1 cellular context compared by ENCODE assay signal in the genomic region with DNA sequence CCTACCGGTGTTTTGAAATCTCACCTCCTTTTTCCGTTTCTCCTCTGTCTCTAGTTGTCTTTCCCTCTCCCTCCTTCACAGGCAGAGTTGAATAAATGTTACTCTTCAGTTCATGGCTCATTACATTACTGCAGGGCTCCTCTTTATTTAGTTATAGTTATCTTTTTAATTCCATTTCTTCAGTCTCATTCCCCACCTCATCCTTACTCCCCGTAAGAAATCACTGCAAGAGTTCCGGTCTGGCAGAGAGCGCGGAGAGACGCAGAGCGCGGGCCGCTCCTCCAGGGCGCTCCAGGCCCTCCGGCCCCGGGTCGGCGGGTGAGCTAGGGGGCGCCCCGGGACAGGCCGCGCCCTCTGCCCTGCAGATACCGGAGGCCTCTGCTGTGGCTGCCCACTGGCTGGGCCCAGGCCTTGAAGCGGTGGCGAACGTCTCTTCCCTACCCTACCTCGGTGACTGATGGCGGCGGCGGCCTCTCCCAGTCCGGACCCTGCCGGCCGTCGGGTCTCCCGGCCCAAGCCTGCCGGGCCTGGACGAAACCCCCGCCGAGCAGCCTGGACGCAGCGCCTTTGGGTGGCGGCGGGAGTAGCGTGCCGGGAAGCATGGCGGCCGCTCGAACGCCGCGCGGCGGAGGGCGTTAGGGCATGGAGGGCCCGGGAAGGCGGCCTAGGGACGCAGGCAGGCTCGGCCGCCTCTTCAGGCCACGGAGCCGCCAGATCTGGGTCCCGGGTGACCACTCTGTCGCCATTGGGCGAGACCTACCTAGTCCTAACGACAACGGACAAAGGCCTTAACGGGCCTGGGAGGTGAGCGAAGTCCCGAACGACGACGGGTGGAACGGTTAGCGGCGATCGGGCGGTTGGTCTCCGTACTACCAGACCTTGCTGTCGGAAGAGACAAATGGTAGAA.
TF ChIP-seq lines count a peak whose summit lies in the region.

No MANE protein-coding gene starts in this region.

TF ChIP-seq in HEK293, 187 proteins besides CTCF, POLR2A, EP300 and RAD21 (continued from another document and continues in another):
- TF ChIP-seq, protein P1, sequence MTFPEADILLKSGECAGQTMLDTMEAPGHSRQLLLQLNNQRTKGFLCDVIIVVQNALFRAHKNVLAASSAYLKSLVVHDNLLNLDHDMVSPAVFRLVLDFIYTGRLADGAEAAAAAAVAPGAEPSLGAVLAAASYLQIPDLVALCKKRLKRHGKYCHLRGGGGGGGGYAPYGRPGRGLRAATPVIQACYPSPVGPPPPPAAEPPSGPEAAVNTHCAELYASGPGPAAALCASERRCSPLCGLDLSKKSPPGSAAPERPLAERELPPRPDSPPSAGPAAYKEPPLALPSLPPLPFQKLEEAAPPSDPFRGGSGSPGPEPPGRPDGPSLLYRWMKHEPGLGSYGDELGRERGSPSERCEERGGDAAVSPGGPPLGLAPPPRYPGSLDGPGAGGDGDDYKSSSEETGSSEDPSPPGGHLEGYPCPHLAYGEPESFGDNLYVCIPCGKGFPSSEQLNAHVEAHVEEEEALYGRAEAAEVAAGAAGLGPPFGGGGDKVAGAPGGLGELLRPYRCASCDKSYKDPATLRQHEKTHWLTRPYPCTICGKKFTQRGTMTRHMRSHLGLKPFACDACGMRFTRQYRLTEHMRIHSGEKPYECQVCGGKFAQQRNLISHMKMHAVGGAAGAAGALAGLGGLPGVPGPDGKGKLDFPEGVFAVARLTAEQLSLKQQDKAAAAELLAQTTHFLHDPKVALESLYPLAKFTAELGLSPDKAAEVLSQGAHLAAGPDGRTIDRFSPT (tag by site-specific recombination; IDR thresholded peaks at IDR 0.05): peak; percentile 69
- peak; percentile 78; the same call in 1 of the 2 replicates for TF ChIP-seq ZNF391 (tag by site-specific recombination; IDR thresholded peaks at IDR 0.05; ENCODE audit: borderline replicate concordance, low read depth)
- TF ChIP-seq, protein P2, sequence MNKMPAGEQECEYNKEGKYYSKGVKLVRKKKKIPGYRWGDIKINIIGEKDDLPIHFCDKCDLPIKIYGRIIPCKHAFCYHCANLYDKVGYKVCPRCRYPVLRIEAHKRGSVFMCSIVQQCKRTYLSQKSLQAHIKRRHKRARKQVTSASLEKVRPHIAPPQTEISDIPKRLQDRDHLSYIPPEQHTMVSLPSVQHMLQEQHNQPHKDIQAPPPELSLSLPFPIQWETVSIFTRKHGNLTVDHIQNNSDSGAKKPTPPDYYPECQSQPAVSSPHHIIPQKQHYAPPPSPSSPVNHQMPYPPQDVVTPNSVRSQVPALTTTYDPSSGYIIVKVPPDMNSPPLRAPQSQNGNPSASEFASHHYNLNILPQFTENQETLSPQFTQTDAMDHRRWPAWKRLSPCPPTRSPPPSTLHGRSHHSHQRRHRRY (tag by site-specific recombination; IDR thresholded peaks at IDR 0.05): no peak
- no peak for TF ChIP-seq ZNF514 (tag by site-specific recombination; IDR thresholded peaks at IDR 0.05)
- TF ChIP-seq ZNF555 (tag by site-specific recombination; conservative IDR thresholded peaks at IDR 0.05): no peak
- TF ChIP-seq ZNF16 (tag by site-specific recombination; IDR thresholded peaks at IDR 0.05; ENCODE audit: low read depth): no peak
- TF ChIP-seq ZFP69B (tag by site-specific recombination; IDR thresholded peaks at IDR 0.05): no peak; the same call in 1 of the 2 replicates
- no peak for TF ChIP-seq ZNF292 (tag by site-specific recombination; IDR thresholded peaks at IDR 0.05; ENCODE audit: borderline replicate concordance, low read depth)
- TF ChIP-seq, protein P3, sequence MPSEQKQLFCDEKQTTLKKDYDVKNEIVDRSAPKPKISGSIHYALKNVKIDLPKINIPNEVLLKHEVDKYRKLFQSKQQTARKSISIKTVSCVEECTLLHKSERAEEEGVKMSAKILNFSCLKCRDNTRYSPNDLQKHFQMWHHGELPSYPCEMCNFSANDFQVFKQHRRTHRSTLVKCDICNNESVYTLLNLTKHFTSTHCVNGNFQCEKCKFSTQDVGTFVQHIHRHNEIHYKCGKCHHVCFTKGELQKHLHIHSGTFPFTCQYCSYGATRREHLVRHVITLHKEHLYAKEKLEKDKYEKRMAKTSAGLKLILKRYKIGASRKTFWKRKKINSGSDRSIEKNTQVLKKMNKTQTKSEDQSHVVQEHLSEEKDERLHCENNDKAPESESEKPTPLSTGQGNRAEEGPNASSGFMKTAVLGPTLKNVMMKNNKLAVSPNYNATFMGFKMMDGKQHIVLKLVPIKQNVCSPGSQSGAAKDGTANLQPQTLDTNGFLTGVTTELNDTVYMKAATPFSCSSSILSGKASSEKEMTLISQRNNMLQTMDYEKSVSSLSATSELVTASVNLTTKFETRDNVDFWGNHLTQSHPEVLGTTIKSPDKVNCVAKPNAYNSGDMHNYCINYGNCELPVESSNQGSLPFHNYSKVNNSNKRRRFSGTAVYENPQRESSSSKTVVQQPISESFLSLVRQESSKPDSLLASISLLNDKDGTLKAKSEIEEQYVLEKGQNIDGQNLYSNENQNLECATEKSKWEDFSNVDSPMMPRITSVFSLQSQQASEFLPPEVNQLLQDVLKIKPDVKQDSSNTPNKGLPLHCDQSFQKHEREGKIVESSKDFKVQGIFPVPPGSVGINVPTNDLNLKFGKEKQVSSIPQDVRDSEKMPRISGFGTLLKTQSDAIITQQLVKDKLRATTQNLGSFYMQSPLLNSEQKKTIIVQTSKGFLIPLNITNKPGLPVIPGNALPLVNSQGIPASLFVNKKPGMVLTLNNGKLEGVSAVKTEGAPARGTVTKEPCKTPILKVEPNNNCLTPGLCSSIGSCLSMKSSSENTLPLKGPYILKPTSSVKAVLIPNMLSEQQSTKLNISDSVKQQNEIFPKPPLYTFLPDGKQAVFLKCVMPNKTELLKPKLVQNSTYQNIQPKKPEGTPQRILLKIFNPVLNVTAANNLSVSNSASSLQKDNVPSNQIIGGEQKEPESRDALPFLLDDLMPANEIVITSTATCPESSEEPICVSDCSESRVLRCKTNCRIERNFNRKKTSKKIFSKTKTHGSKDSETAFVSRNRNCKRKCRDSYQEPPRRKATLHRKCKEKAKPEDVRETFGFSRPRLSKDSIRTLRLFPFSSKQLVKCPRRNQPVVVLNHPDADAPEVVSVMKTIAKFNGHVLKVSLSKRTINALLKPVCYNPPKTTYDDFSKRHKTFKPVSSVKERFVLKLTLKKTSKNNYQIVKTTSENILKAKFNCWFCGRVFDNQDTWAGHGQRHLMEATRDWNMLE (tag by site-specific recombination; conservative IDR thresholded peaks at IDR 0.05; ENCODE audit: low read depth): no peak
- TF ChIP-seq, protein P4, sequence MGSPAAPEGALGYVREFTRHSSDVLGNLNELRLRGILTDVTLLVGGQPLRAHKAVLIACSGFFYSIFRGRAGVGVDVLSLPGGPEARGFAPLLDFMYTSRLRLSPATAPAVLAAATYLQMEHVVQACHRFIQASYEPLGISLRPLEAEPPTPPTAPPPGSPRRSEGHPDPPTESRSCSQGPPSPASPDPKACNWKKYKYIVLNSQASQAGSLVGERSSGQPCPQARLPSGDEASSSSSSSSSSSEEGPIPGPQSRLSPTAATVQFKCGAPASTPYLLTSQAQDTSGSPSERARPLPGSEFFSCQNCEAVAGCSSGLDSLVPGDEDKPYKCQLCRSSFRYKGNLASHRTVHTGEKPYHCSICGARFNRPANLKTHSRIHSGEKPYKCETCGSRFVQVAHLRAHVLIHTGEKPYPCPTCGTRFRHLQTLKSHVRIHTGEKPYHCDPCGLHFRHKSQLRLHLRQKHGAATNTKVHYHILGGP (tag by site-specific recombination; IDR thresholded peaks at IDR 0.05): no peak
- TF ChIP-seq YY2 (tag by site-specific recombination; IDR thresholded peaks at IDR 0.05): peak; percentile 85
- 0 out of 2 replicates have a peak, but pooled peaks have one; percentile 61 for TF ChIP-seq KLF8 (tag by site-specific recombination; IDR thresholded peaks at IDR 0.05)
- TF ChIP-seq ZNF654 (tag by site-specific recombination; IDR thresholded peaks at IDR 0.05; ENCODE audit: low read depth): no peak
- no peak for TF ChIP-seq ZNF138 (tag by site-specific recombination; IDR thresholded peaks at IDR 0.05; ENCODE audit: borderline replicate concordance)
- TF ChIP-seq, protein P5, sequence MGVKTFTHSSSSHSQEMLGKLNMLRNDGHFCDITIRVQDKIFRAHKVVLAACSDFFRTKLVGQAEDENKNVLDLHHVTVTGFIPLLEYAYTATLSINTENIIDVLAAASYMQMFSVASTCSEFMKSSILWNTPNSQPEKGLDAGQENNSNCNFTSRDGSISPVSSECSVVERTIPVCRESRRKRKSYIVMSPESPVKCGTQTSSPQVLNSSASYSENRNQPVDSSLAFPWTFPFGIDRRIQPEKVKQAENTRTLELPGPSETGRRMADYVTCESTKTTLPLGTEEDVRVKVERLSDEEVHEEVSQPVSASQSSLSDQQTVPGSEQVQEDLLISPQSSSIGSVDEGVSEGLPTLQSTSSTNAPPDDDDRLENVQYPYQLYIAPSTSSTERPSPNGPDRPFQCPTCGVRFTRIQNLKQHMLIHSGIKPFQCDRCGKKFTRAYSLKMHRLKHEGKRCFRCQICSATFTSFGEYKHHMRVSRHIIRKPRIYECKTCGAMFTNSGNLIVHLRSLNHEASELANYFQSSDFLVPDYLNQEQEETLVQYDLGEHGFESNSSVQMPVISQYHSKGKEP (tag by site-specific recombination; IDR thresholded peaks at IDR 0.05): no peak
- TF ChIP-seq, protein P6, sequence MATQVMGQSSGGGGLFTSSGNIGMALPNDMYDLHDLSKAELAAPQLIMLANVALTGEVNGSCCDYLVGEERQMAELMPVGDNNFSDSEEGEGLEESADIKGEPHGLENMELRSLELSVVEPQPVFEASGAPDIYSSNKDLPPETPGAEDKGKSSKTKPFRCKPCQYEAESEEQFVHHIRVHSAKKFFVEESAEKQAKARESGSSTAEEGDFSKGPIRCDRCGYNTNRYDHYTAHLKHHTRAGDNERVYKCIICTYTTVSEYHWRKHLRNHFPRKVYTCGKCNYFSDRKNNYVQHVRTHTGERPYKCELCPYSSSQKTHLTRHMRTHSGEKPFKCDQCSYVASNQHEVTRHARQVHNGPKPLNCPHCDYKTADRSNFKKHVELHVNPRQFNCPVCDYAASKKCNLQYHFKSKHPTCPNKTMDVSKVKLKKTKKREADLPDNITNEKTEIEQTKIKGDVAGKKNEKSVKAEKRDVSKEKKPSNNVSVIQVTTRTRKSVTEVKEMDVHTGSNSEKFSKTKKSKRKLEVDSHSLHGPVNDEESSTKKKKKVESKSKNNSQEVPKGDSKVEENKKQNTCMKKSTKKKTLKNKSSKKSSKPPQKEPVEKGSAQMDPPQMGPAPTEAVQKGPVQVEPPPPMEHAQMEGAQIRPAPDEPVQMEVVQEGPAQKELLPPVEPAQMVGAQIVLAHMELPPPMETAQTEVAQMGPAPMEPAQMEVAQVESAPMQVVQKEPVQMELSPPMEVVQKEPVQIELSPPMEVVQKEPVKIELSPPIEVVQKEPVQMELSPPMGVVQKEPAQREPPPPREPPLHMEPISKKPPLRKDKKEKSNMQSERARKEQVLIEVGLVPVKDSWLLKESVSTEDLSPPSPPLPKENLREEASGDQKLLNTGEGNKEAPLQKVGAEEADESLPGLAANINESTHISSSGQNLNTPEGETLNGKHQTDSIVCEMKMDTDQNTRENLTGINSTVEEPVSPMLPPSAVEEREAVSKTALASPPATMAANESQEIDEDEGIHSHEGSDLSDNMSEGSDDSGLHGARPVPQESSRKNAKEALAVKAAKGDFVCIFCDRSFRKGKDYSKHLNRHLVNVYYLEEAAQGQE (tag by site-specific recombination; IDR thresholded peaks at IDR 0.05): no peak
- TF ChIP-seq ZNF2 (tag by site-specific recombination; IDR thresholded peaks at IDR 0.05): peak; percentile 66; the same call in 1 of the 2 replicates
- TF ChIP-seq, protein P7, sequence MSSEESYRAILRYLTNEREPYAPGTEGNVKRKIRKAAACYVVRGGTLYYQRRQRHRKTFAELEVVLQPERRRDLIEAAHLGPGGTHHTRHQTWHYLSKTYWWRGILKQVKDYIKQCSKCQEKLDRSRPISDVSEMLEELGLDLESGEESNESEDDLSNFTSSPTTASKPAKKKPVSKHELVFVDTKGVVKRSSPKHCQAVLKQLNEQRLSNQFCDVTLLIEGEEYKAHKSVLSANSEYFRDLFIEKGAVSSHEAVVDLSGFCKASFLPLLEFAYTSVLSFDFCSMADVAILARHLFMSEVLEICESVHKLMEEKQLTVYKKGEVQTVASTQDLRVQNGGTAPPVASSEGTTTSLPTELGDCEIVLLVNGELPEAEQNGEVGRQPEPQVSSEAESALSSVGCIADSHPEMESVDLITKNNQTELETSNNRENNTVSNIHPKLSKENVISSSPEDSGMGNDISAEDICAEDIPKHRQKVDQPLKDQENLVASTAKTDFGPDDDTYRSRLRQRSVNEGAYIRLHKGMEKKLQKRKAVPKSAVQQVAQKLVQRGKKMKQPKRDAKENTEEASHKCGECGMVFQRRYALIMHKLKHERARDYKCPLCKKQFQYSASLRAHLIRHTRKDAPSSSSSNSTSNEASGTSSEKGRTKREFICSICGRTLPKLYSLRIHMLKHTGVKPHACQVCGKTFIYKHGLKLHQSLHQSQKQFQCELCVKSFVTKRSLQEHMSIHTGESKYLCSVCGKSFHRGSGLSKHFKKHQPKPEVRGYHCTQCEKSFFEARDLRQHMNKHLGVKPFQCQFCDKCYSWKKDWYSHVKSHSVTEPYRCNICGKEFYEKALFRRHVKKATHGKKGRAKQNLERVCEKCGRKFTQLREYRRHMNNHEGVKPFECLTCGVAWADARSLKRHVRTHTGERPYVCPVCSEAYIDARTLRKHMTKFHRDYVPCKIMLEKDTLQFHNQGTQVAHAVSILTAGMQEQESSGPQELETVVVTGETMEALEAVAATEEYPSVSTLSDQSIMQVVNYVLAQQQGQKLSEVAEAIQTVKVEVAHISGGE (tag by site-specific recombination; conservative IDR thresholded peaks at IDR 0.05; ENCODE audit: low read depth): no peak
- TF ChIP-seq ZFP41 (tag by site-specific recombination; IDR thresholded peaks at IDR 0.05; ENCODE audit: borderline replicate concordance): no peak
- no peak for TF ChIP-seq GLI2 (tag by site-specific recombination; IDR thresholded peaks at IDR 0.05; ENCODE audit: borderline replicate concordance, low read depth)
- peak; percentile 75; the same call in 1 of the 2 replicates for TF ChIP-seq ZNF561 (tag by site-specific recombination; IDR thresholded peaks at IDR 0.05; ENCODE audit: borderline replicate concordance)
- no peak for TF ChIP-seq ZNF747 (tag by site-specific recombination; IDR thresholded peaks at IDR 0.05)
- TF ChIP-seq, protein P8, sequence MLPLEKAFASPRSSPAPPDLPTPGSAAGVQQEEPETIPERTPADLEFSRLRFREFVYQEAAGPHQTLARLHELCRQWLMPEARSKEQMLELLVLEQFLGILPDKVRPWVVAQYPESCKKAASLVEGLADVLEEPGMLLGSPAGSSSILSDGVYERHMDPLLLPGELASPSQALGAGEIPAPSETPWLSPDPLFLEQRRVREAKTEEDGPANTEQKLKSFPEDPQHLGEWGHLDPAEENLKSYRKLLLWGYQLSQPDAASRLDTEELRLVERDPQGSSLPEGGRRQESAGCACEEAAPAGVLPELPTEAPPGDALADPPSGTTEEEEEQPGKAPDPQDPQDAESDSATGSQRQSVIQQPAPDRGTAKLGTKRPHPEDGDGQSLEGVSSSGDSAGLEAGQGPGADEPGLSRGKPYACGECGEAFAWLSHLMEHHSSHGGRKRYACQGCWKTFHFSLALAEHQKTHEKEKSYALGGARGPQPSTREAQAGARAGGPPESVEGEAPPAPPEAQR (tag by site-specific recombination; IDR thresholded peaks at IDR 0.05): no peak
- TF ChIP-seq ZNF140 (tag by site-specific recombination; IDR thresholded peaks at IDR 0.05): no peak
- TF ChIP-seq GLI4 (tag by site-specific recombination; IDR thresholded peaks at IDR 0.05): no peak
- TF ChIP-seq, protein P9, sequence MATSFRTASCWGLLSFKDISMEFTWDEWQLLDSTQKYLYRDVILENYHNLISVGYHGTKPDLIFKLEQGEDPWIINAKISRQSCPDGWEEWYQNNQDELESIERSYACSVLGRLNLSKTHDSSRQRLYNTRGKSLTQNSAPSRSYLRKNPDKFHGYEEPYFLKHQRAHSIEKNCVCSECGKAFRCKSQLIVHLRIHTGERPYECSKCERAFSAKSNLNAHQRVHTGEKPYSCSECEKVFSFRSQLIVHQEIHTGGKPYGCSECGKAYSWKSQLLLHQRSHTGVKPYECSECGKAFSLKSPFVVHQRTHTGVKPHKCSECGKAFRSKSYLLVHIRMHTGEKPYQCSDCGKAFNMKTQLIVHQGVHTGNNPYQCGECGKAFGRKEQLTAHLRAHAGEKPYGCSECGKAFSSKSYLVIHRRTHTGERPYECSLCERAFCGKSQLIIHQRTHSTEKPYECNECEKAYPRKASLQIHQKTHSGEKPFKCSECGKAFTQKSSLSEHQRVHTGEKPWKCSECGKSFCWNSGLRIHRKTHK (tag by site-specific recombination; IDR thresholded peaks at IDR 0.05): no peak
